In the genomic region with DNA sequence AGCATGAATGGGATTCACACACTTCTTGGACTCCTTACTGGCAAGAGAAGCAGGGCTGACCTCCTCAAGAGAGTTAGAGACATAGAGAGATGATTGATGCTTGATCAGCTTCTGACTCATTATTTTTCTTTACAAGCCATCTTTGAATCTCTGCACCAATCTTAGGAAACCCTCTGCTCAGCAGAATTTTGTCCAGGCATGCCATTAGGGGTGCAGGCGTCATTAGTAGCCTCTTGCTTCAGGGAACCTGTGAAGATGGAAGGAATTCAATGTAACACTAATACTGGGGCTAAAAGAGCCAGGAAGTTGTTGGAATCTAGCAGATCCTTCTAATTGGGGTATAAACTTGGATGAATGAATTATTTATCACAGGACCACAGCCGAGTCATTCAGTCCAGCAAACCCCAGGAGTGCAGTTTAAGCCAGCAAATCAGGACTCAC, we compare ENCODE assay signal across 1 cellular context.
TF ChIP-seq lines count a peak whose summit lies in the region.

No MANE protein-coding gene starts in this region.

TF ChIP-seq in SK-N-SH treated with all-trans-retinoic acid at 6 μM for 48 hours, 23 proteins besides CTCF, POLR2A, EP300 and RAD21 (continued from another document):
- TF ChIP-seq ZNF70 (CRISPR knock-in tag; IDR thresholded peaks at IDR 0.05) (no peak), ZNF565 (CRISPR knock-in tag; conservative IDR thresholded peaks at IDR 0.05; ENCODE audit: low read depth) (no peak)
- TF ChIP-seq, protein P1, sequence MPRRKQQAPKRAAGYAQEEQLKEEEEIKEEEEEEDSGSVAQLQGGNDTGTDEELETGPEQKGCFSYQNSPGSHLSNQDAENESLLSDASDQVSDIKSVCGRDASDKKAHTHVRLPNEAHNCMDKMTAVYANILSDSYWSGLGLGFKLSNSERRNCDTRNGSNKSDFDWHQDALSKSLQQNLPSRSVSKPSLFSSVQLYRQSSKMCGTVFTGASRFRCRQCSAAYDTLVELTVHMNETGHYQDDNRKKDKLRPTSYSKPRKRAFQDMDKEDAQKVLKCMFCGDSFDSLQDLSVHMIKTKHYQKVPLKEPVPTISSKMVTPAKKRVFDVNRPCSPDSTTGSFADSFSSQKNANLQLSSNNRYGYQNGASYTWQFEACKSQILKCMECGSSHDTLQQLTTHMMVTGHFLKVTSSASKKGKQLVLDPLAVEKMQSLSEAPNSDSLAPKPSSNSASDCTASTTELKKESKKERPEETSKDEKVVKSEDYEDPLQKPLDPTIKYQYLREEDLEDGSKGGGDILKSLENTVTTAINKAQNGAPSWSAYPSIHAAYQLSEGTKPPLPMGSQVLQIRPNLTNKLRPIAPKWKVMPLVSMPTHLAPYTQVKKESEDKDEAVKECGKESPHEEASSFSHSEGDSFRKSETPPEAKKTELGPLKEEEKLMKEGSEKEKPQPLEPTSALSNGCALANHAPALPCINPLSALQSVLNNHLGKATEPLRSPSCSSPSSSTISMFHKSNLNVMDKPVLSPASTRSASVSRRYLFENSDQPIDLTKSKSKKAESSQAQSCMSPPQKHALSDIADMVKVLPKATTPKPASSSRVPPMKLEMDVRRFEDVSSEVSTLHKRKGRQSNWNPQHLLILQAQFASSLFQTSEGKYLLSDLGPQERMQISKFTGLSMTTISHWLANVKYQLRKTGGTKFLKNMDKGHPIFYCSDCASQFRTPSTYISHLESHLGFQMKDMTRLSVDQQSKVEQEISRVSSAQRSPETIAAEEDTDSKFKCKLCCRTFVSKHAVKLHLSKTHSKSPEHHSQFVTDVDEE (CRISPR knock-in tag; IDR thresholded peaks at IDR 0.05): no peak
